24 cellular contexts compared by ENCODE assay signal in genomic region chr5:177169271-177169670, GRCh38.
"Had no signal": no experiment of that assay in that cellular context is flagged by ENCODE, and none has a peak within 500 bp of the region (broad histone marks: within the 10 kb centered on the region; RNA-seq: fewer than 3 reads in every experiment).

No MANE protein-coding gene starts in this region.

- DNase-seq: effector memory CD8-positive, alpha-beta T cell; esophagus squamous epithelium; foreskin fibroblast; glutamatergic neuron; immature natural killer cell; left ventricle myocardium inferior; lower lobe of right lung; mesenchymal stem cell; naive B cell; occipital lobe; psoas muscle; sigmoid colon; stimulated activated CD4-positive, alpha-beta T cell treated with anti-CD3 and anti-CD28 coated beads, Interleukin-12 subunit alpha, Interleukin-12 subunit beta, amount 100 ng/mL, for 4 hours; stimulated activated naive CD4-positive, alpha-beta T cell; stomach; substantia nigra; transverse colon; uterus had no signal

- H3K9me3 Mint-ChIP-seq: dendritic cell treated with granulocyte-macrophage colony-stimulating factor and Interleukin-4, amounts not matched to agents 40 ng/mL and 50 ng/mL, for 4 days; effector memory CD8-positive, alpha-beta T cell; immature natural killer cell; naive B cell; nephron had no signal

- H3K4me1 ChIP-seq: parathyroid adenoma, transverse colon, uterus had no signal

- H3K9ac ChIP-seq: parathyroid adenoma had no signal

- H3K27ac Mint-ChIP-seq: dendritic cell treated with granulocyte-macrophage colony-stimulating factor and Interleukin-4, amounts not matched to agents 40 ng/mL and 50 ng/mL, for 4 days; immature natural killer cell; naive B cell; nephron had no signal

- H3K36me3 ChIP-seq: uterus had no signal

- H3K27me3 Mint-ChIP-seq: dendritic cell treated with granulocyte-macrophage colony-stimulating factor and Interleukin-4, amounts not matched to agents 40 ng/mL and 50 ng/mL, for 4 days; effector memory CD8-positive, alpha-beta T cell; naive B cell had no signal

- H3K9me3 ChIP-seq: esophagus squamous epithelium, gastroesophageal sphincter, left ventricle myocardium inferior, lower lobe of right lung, psoas muscle, sigmoid colon, stomach, thoracic aorta, transverse colon, uterus had no signal

- H3K27ac ChIP-seq: esophagus squamous epithelium, gastroesophageal sphincter, left ventricle myocardium inferior, lower lobe of right lung, parathyroid adenoma, psoas muscle, sigmoid colon, skin epidermis, stomach, thoracic aorta, transverse colon, uterus had no signal

- H3K4me3 Mint-ChIP-seq: dendritic cell treated with granulocyte-macrophage colony-stimulating factor and Interleukin-4, amounts not matched to agents 40 ng/mL and 50 ng/mL, for 4 days; effector memory CD8-positive, alpha-beta T cell; immature natural killer cell; nephron had no signal

- H3K27me3 ChIP-seq: esophagus squamous epithelium, gastroesophageal sphincter, sigmoid colon, stomach, transverse colon, uterus had no signal

- H3K4me3 ChIP-seq: esophagus squamous epithelium, gastroesophageal sphincter, left ventricle myocardium inferior, lower lobe of right lung, psoas muscle, sigmoid colon, skin epidermis, stomach, thoracic aorta, transverse colon, uterus had no signal

- ATAC-seq: effector memory CD8-positive, alpha-beta T cell; gastroesophageal sphincter; lower lobe of right lung; psoas muscle had no signal
